In the genomic region with DNA sequence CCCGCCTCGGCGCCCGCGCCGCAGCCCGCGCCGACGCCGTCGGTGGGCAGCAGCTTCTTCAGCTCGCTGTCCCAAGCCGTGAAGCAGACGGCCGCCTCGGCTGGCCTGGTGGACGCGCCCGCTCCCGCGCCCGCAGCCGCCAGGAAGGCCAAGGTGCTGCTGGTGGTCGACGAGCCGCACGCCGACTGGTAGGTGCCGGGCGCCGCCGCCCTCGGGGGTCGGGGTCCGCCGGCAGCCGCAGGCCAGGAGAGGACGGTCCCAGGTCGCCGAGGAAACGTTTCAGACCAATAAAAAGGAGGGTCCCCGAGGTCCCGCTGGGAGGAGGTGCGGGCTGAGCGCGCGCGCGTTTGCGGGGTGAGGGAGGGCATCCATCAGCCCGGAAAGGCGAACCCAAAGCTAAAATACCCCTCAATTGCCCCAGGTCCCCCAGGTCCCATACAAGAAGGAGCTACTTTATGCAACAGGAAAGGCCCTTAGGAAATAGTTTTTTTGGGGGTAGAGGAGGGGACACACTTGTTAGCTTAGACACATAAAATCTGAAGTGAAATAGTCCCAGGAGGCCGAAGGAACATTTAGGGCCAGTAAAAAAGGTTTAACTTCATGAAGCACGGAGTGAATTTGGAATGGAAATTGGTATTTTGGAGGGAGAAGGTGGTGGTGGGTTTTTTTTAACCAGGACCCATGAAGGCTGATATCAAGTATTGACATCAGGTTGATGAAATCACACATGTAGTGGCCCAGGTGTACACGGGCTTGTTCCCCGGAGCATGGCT, we compare ENCODE assay signal across 9 cellular contexts. TPM values are rescaled to one million over a fixed set of nuclear protein-coding genes. Genes with fewer than 3 reads are reported as not detected.
DNase-seq lines count a peak whose midpoint lies in the region; ATAC-seq, FAIRE-seq and TF ChIP-seq lines count a peak whose summit lies in the region.
"Had no signal": no experiment of that assay in that cellular context is flagged by ENCODE, and none has a peak within 500 bp of the region (broad histone marks: within the 10 kb centered on the region; RNA-seq: fewer than 3 reads in every experiment).

No MANE protein-coding gene starts in this region.

- H3K27me3 Mint-ChIP-seq in Calu3 (ENCODE audit: unreplicated experiment), result peaks cover 55% of the 10 kb centered on the region

- no peaks in the 10 kb centered on the region for H3K9me3 ChIP-seq in osteoblast (ENCODE audit: low read depth, low read length)

- no peak for TF ChIP-seq POLR2A in GM12892 (IDR thresholded peaks at IDR 0.05; ENCODE audit: low read depth, low read length)

- no peaks in the 10 kb centered on the region for H3K4me1 Mint-ChIP-seq in Calu3 (ENCODE audit: low read depth, unreplicated experiment)

- H3K4me1 ChIP-seq in osteoblast (ENCODE audit: insufficient read depth, low read length), result no peaks in the 10 kb centered on the region

- H3K4me3 Mint-ChIP-seq in Calu3 (ENCODE audit: low read depth, unreplicated experiment), result peak overlapping the region; percentile 59

- H3K36me3 ChIP-seq in osteoblast (ENCODE audit: insufficient read depth, low read length), result no peaks in the 10 kb centered on the region

- no peaks in the 10 kb centered on the region for H4K20me1 ChIP-seq in osteoblast (ENCODE audit: insufficient read depth, low read length)

- no peak for FAIRE-seq in GM12892 (lab: Jason Lieb, UNC)

- POLR2A ChIA-PET in HEK293T (lab: Yijun Ruan, JAX), result interaction anchor here (0.7 to 0.9 kb wide), 2 partner anchors 9 to 13 kb away, joined by 3 read pairs; no protein-coding TSS in a partner anchor

- no peaks in the 10 kb centered on the region for H3K36me3 Mint-ChIP-seq in Calu3 (ENCODE audit: insufficient read depth, unreplicated experiment)

- peaks cover 47% of the 10 kb centered on the region for H3K27me3 ChIP-seq in osteoblast (ENCODE audit: insufficient read depth, low read length)

- intact Hi-C loops in Calu3 (cut with micrococcal nuclease; ENCODE audit: unreplicated experiment), result no loop called here

- no TSS peak for BruUV-seq in Calu3 (replicated peaks; lab: Mats Ljungman, UMichigan)

- H3K9me3 Mint-ChIP-seq in Calu3 (ENCODE audit: low read depth, unreplicated experiment), result peaks cover 2% of the 10 kb centered on the region

- H3K79me2 ChIP-seq in osteoblast (ENCODE audit: insufficient read depth, low read length), result no peaks in the 10 kb centered on the region

- H3K4me3 ChIP-seq in coronary artery, result peak overlapping the region; percentile 63
- no peak overlapping the region for H3K4me3 ChIP-seq in osteoblast (ENCODE audit: insufficient read depth, low read length)

- no peak overlapping the region for H3K4me2 ChIP-seq in osteoblast (ENCODE audit: insufficient read depth, low read length)

- no peak overlapping the region for H3K27ac Mint-ChIP-seq in Calu3 (ENCODE audit: unreplicated experiment)

- no peak overlapping the region for H3K27ac ChIP-seq in coronary artery
- no peak overlapping the region for H3K27ac ChIP-seq in osteoblast (ENCODE audit: low read depth, low read length)

- no peak for ATAC-seq in HG03175 (IDR thresholded peaks at IDR 0.05; ENCODE audit: unreplicated experiment)
- no peak for ATAC-seq in HG02973 (IDR thresholded peaks at IDR 0.05; ENCODE audit: unreplicated experiment)
- no peak for ATAC-seq in HG03039 (IDR thresholded peaks at IDR 0.05; ENCODE audit: unreplicated experiment)

- TF ChIP-seq CTCF in Calu3 (IDR thresholded peaks at IDR 0.05; ENCODE audit: unreplicated experiment), result no peak
- TF ChIP-seq CTCF in coronary artery (IDR thresholded peaks at IDR 0.05), result no peak
- TF ChIP-seq CTCF in osteoblast (IDR thresholded peaks at IDR 0.05; ENCODE audit: extremely low read depth, low read depth, low read length), result no peak

- no peak overlapping the region for H2AFZ ChIP-seq in osteoblast (ENCODE audit: low read length)

- CTCF ChIA-PET in Calu3 (lab: Charles Lee) (no interaction called here), HEK293T (lab: Yijun Ruan, JAX) (interaction anchor here (0.7 kb wide), 1 partner anchor 65 kb away, joined by 4 read pairs; no protein-coding TSS in a partner anchor)

- DNase-seq in Calu3 (no peak), HEK293T (ENCODE audit: extremely low spot score) (peak; percentile 47), coronary artery (ENCODE audit: low spot score) (no peak), osteoblast (ENCODE audit: insufficient read length, low spot score, missing footprints) (peak; percentile 69), GM12892 (ENCODE audit: insufficient read length) (no peak)
- DNase-seq: IMR-90 had no signal

TF ChIP-seq in HEK293T, 16 proteins besides CTCF, POLR2A, EP300 and RAD21:
- TF ChIP-seq BHLHE40 (IDR thresholded peaks at IDR 0.05; ENCODE audit: borderline replicate concordance) (no peak), NFRKB (IDR thresholded peaks at IDR 0.05) (no peak), ARNT (IDR thresholded peaks at IDR 0.05) (no peak), ELF4 (IDR thresholded peaks at IDR 0.05) (no peak), L3MBTL2 (conservative IDR thresholded peaks at IDR 0.05) (no peak), SUZ12 (IDR thresholded peaks at IDR 0.05) (no peak), FOXA1 (IDR thresholded peaks at IDR 0.05) (no peak), ZNF384 (IDR thresholded peaks at IDR 0.05) (no peak)
- TF ChIP-seq, protein P1, sequence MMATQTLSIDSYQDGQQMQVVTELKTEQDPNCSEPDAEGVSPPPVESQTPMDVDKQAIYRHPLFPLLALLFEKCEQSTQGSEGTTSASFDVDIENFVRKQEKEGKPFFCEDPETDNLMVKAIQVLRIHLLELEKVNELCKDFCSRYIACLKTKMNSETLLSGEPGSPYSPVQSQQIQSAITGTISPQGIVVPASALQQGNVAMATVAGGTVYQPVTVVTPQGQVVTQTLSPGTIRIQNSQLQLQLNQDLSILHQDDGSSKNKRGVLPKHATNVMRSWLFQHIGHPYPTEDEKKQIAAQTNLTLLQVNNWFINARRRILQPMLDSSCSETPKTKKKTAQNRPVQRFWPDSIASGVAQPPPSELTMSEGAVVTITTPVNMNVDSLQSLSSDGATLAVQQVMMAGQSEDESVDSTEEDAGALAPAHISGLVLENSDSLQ (IDR thresholded peaks at IDR 0.05), result no peak

RNA-seq across cellular contexts. Expression of gene SYN2, which starts 0.7 kb away (rescaled TPM):
- total RNA-seq in Calu3 (2022) (not detected in 2 replicates), osteoblast (under 0.01 TPM in 1 of 2 replicates, not detected in the other)
- not detected for polyA plus RNA-seq in GM12892 (2012; ENCODE audit: missing spikeins)

Comparison
In these comparisons a context has a peak if more than half of its experiments do, and no peak if none do; other contexts are left out.
1. DNase-seq: peak in HEK293T (single experiment) and osteoblast (single experiment); none in Calu3 (single experiment), coronary artery (single experiment) and GM12892 (single experiment).